ENCODE assay signal across 13 cellular contexts in the genomic region with DNA sequence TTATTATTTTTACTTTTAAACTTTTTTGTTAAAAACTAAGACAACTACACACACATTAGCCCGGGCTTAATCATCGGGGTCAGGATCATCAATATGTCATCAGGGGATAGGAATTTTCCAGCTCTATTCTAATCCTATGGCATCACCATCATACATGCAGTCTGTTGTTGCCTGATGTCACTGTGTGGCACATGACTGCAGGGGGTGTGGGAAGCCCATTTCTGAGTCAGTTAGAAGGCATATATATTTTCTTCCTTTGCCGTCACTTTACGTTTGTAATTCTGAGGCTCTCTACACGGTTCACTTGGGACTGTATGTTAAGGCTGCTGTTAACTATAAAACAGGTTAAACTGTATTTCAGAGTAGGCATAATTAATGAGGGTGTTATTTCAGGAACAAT.
DNase-seq lines count a peak whose midpoint lies in the region; ATAC-seq and TF ChIP-seq lines count a peak whose summit lies in the region.
"Had no signal": no experiment of that assay in that cellular context is flagged by ENCODE, and none has a peak within 500 bp of the region (broad histone marks: within the 10 kb centered on the region; RNA-seq: fewer than 3 reads in every experiment).

No MANE protein-coding gene starts in this region.

- H3K36me3 ChIP-seq in PC-3 (ENCODE audit: low read depth, low read length) (no peaks in the 10 kb centered on the region), osteoblast (ENCODE audit: insufficient read depth, low read length) (no peaks in the 10 kb centered on the region)

- H3K27ac ChIP-seq in PC-3 (ENCODE audit: low read length) (no peak overlapping the region), osteoblast (ENCODE audit: low read depth, low read length) (peak overlapping the region; percentile 96)

- H3K4me3 ChIP-seq in PC-3 (ENCODE audit: low read length) = no peak overlapping the region
- H3K4me3 ChIP-seq in osteoblast (ENCODE audit: insufficient read depth, low read length) = no peak overlapping the region

- intact Hi-C loops in PC-3 (cut with micrococcal nuclease) (no loop called here), Right ventricle myocardium superior (cut with DNase I) (no loop called here)

- H3K4me1 ChIP-seq in PC-3 (ENCODE audit: insufficient read depth, low read length) (peaks cover 44% of the 10 kb centered on the region), osteoblast (ENCODE audit: insufficient read depth, low read length) (peaks cover 40% of the 10 kb centered on the region)

- no peaks in the 10 kb centered on the region for H4K20me1 ChIP-seq in PC-3 (ENCODE audit: low read length)
- no peaks in the 10 kb centered on the region for H4K20me1 ChIP-seq in osteoblast (ENCODE audit: insufficient read depth, low read length)

- H3K27me3 ChIP-seq in PC-3 (ENCODE audit: low read length) = no peaks in the 10 kb centered on the region
- H3K27me3 ChIP-seq in osteoblast (ENCODE audit: insufficient read depth, low read length) = no peaks in the 10 kb centered on the region

- H3K9me2 ChIP-seq in PC-3 (replicated peaks; ENCODE audit: low read length) = no peaks in the 10 kb centered on the region

- TF ChIP-seq CTCF in PC-3 (conservative IDR thresholded peaks at IDR 0.05; ENCODE audit: low read depth, low read length) (no peak), osteoblast (IDR thresholded peaks at IDR 0.05; ENCODE audit: extremely low read depth, low read depth, low read length) (no peak)

- 0 out of 2 replicates have a peak overlapping the region, but pooled peaks have one; percentile 6 for H3K4me2 ChIP-seq in PC-3 (ENCODE audit: low read length)
- peak overlapping the region; percentile 47 for H3K4me2 ChIP-seq in osteoblast (ENCODE audit: insufficient read depth, low read length)

- CTCF ChIA-PET in PC-3 (lab: Charles Lee) = interaction anchor here (0.7 kb wide), 1 partner anchor 173 kb away, joined by 3 read pairs; no protein-coding TSS in a partner anchor

- DNase-seq in ELR (ENCODE audit: low read depth) (peak; percentile 98), PC-3 (peak; percentile 66), dedifferentiated amniotic fluid mesenchymal stem cell (ENCODE audit: extremely low spot score) (peak; percentile 65), osteoblast (ENCODE audit: insufficient read length, low spot score, missing footprints) (peak; percentile 78), Right ventricle myocardium superior (no peak), NCI-H446 treated with DMSO at 0.1 percent for 48 hours (lab: John Stamatoyannopoulos, UW) (no peak)
- no peak for DNase-seq in stimulated activated CD4-positive, alpha-beta T cell treated with anti-CD3 and anti-CD28 coated beads, Interleukin-2, amount 100 ng/mL, for 48 hours
- DNase-seq: activated effector memory CD4-positive, alpha-beta T cell treated with anti-CD3 and anti-CD28 coated beads, Interleukin-2, amount 50 U/mL, for 16 hours; NCI-H748 treated with DMSO at 0.1 percent for 48 hours; small intestine had no signal

- no peaks in the 10 kb centered on the region for H3F3A ChIP-seq in PC-3 (ENCODE audit: low read length, unreplicated experiment)

- H3K79me2 ChIP-seq in PC-3 (ENCODE audit: low read length) (no peaks in the 10 kb centered on the region), osteoblast (ENCODE audit: insufficient read depth, low read length) (no peaks in the 10 kb centered on the region)

- H3K9ac ChIP-seq in PC-3 (ENCODE audit: low read length) = no peak overlapping the region

- ATAC-seq in PC-3 (peak; percentile 45), Right ventricle myocardium superior (ENCODE audit: poor library complexity) (no peak), GM18861 (IDR thresholded peaks at IDR 0.05; ENCODE audit: unreplicated experiment) (no peak)
- ATAC-seq: activated CD4-positive, CD25-positive, alpha-beta regulatory T cell treated with anti-CD3 and anti-CD28 coated beads, Interleukin-2, amount 50 U/mL, for 24 hours; stimulated activated memory B cell treated with anti-CD40 and anti-IgM and Interleukin-4, amounts not matched to agents 10 μg/mL and 1 μg/mL and 100 μg/mL, for 72 hours had no signal

- POLR2A ChIA-PET in PC-3 (lab: Charles Lee; ENCODE audit: unreplicated experiment) = interaction anchor here (0.6 kb wide), 2 partner anchors 58 to 150 kb away, joined by 3 to 4 read pairs; no protein-coding TSS in a partner anchor

- H2AFZ ChIP-seq in PC-3 (ENCODE audit: low read length) = 0 out of 2 replicates have a peak overlapping the region, but pooled peaks have one; percentile 3
- H2AFZ ChIP-seq in osteoblast (ENCODE audit: low read length) = peak overlapping the region; percentile 19

- H3K9me3 ChIP-seq in PC-3 (ENCODE audit: low read length) (no peaks in the 10 kb centered on the region), osteoblast (ENCODE audit: low read depth, low read length) (no peaks in the 10 kb centered on the region)

- BruUV-seq in PC-3 (replicated peaks; lab: Mats Ljungman, UMichigan) = no TSS peak

Comparison
In these comparisons a context has a peak if more than half of its experiments do, and no peak if none do; other contexts are left out.
1. DNase-seq: peak in ELR (single experiment), PC-3 (single experiment), dedifferentiated amniotic fluid mesenchymal stem cell (single experiment) and osteoblast (single experiment); none in Right ventricle myocardium superior (single experiment), NCI-H446 treated with DMSO at 0.1 percent for 48 hours (single experiment) and stimulated activated CD4-positive, alpha-beta T cell treated with anti-CD3 and anti-CD28 coated beads, Interleukin-2, amount 100 ng/mL, for 48 hours (0 of 2).